Comparison of ENCODE assay signal across 23 cellular contexts in genomic region chr5:134958755-134959154, GRCh38. TPM values are rescaled to one million over a fixed set of nuclear protein-coding genes. Genes with fewer than 3 reads are reported as not detected.
A peak's percentile ranks its signal among the peaks of the same experiment; 100 is the strongest.
DNase-seq lines count a peak whose midpoint lies in the region; FAIRE-seq and TF ChIP-seq lines count a peak whose summit lies in the region.
"Had no signal": no experiment of that assay in that cellular context is flagged by ENCODE, and none has a peak within 500 bp of the region (broad histone marks: within the 10 kb centered on the region; RNA-seq: fewer than 3 reads in every experiment).

No MANE protein-coding gene starts in this region.

- no peak overlapping the region for H3K4me2 ChIP-seq in hepatocyte

- H3K4me1 ChIP-seq in endodermal cell (ENCODE audit: control insufficient read depth, insufficient read depth, low read length) = peaks cover 7% of the 10 kb centered on the region
- peaks cover 3 to 14% (median 12%) of the 10 kb centered on the region in 4 donors for H3K4me1 ChIP-seq in liver (ENCODE audit: control insufficient read depth in 4 of 4, insufficient read depth in 4 of 4, low read length in 3 of 4)
- H3K4me1 ChIP-seq in hepatocyte (ENCODE audit: insufficient read depth) = peaks cover 9% of the 10 kb centered on the region
- H3K4me1 ChIP-seq: right atrium auricular region, tibial nerve had no signal

- no peaks in the 10 kb centered on the region for H4K20me1 ChIP-seq in hepatocyte (ENCODE audit: insufficient read depth, poor library complexity, severe bottlenecking)

- H3K4me1 Mint-ChIP-seq in endodermal cell = peaks cover 12% of the 10 kb centered on the region
- H3K4me1 Mint-ChIP-seq in activated T-helper 2 cell treated with anti-CD3 and anti-CD28 coated beads, Interferon-gamma antibody, Interleukin-2, Interleukin-4, amounts not matched to agents 10 μg/mL and 5 μg/mL and 100 μg/mL, durations not matched to agents 14 hours and 24 hours and 36 hours (ENCODE audit: low read depth) = peaks cover 7% of the 10 kb centered on the region

- no peak overlapping the region for H2AFZ ChIP-seq in hepatocyte

- peaks cover 12% of the 10 kb centered on the region for H3K9me3 Mint-ChIP-seq in endodermal cell
- peaks cover 14% of the 10 kb centered on the region for H3K9me3 Mint-ChIP-seq in activated T-helper 2 cell treated with anti-CD3 and anti-CD28 coated beads, Interferon-gamma antibody, Interleukin-2, Interleukin-4, amounts not matched to agents 10 μg/mL and 5 μg/mL and 100 μg/mL, durations not matched to agents 14 hours and 24 hours and 36 hours

- H3K9me2 ChIP-seq in hepatocyte (replicated peaks; ENCODE audit: insufficient read depth) = no peaks in the 10 kb centered on the region

- no peak overlapping the region for H3K4me3 Mint-ChIP-seq in endodermal cell
- H3K4me3 Mint-ChIP-seq in activated T-helper 2 cell treated with anti-CD3 and anti-CD28 coated beads, Interferon-gamma antibody, Interleukin-2, Interleukin-4, amounts not matched to agents 10 μg/mL and 5 μg/mL and 100 μg/mL, durations not matched to agents 14 hours and 24 hours and 36 hours (ENCODE audit: low read depth) = no peak overlapping the region
- H3K4me3 Mint-ChIP-seq: stimulated activated naive B cell treated with anti-CD40 and anti-IgM and Interleukin-4, amounts not matched to agents 10 μg/mL and 1 μg/mL and 100 μg/mL, for 72 hours had no signal

- TF ChIP-seq RAD21 in liver (IDR thresholded peaks at IDR 0.05) = peak; percentile 57 to 59

- no peaks in the 10 kb centered on the region for H3K27me3 Mint-ChIP-seq in endodermal cell (ENCODE audit: insufficient read depth)
- no peaks in the 10 kb centered on the region for H3K27me3 Mint-ChIP-seq in activated T-helper 2 cell treated with anti-CD3 and anti-CD28 coated beads, Interferon-gamma antibody, Interleukin-2, Interleukin-4, amounts not matched to agents 10 μg/mL and 5 μg/mL and 100 μg/mL, durations not matched to agents 14 hours and 24 hours and 36 hours (ENCODE audit: low read depth)
- H3K27me3 Mint-ChIP-seq: stimulated activated naive B cell treated with anti-CD40 and anti-IgM and Interleukin-4, amounts not matched to agents 10 μg/mL and 1 μg/mL and 100 μg/mL, for 72 hours had no signal

- H3K9me3 ChIP-seq in endodermal cell (ENCODE audit: control insufficient read depth, low read length) = peaks cover 11% of the 10 kb centered on the region
- peaks cover 0 to 4% (median 0%) of the 10 kb centered on the region in 4 donors for H3K9me3 ChIP-seq in liver (ENCODE audit: control insufficient read depth in 4 of 4, low read length in 3 of 4)
- H3K9me3 ChIP-seq in hepatocyte (ENCODE audit: low read depth) = no peaks in the 10 kb centered on the region

- peaks cover 23% of the 10 kb centered on the region for H3K36me3 Mint-ChIP-seq in endodermal cell (ENCODE audit: low read depth)
- H3K36me3 Mint-ChIP-seq in activated T-helper 2 cell treated with anti-CD3 and anti-CD28 coated beads, Interferon-gamma antibody, Interleukin-2, Interleukin-4, amounts not matched to agents 10 μg/mL and 5 μg/mL and 100 μg/mL, durations not matched to agents 14 hours and 24 hours and 36 hours (ENCODE audit: low read depth) = peaks cover 24% of the 10 kb centered on the region

- no peak overlapping the region for H3K9ac ChIP-seq in endodermal cell (ENCODE audit: extremely low read depth, low read length, poor library complexity, severe bottlenecking)
- no peak overlapping the region for H3K9ac ChIP-seq in liver (ENCODE audit: low read depth in 1 of 2, low read length in 2 of 2)

- H3K27ac Mint-ChIP-seq in endodermal cell = no peak overlapping the region
- H3K27ac Mint-ChIP-seq in activated T-helper 2 cell treated with anti-CD3 and anti-CD28 coated beads, Interferon-gamma antibody, Interleukin-2, Interleukin-4, amounts not matched to agents 10 μg/mL and 5 μg/mL and 100 μg/mL, durations not matched to agents 14 hours and 24 hours and 36 hours = no peak overlapping the region
- H3K27ac Mint-ChIP-seq: stimulated activated naive B cell treated with anti-CD40 and anti-IgM and Interleukin-4, amounts not matched to agents 10 μg/mL and 1 μg/mL and 100 μg/mL, for 72 hours had no signal

- H3K4me3 ChIP-seq in endodermal cell (ENCODE audit: low read length) (no peak overlapping the region), liver (ENCODE audit: low read depth in 1 of 3, low read length in 3 of 3) (no peak overlapping the region), hepatocyte (no peak overlapping the region)
- H3K4me3 ChIP-seq: heart right ventricle, Peyer's patch, right atrium auricular region, tibial nerve had no signal

- DNase-seq in GM12891 (ENCODE audit: insufficient read length, low spot score) = no peak
- DNase-seq in M059J (ENCODE audit: low read depth) = peak; percentile 4
- peak; percentile 70 for DNase-seq in endodermal cell
- no peak for DNase-seq in activated T-helper 2 cell treated with anti-CD3 and anti-CD28 coated beads, Interferon-gamma antibody, Interleukin-2, Interleukin-4, amounts not matched to agents 10 μg/mL and 5 μg/mL and 100 μg/mL, durations not matched to agents 14 hours and 24 hours and 36 hours (ENCODE audit: low spot score)
- DNase-seq in C1 segment of cervical spinal cord (lab: John Stamatoyannopoulos, UW) = no peak
- no peak for DNase-seq in hepatocyte (ENCODE audit: low spot score)
- DNase-seq in GOT3 (lab: John Stamatoyannopoulos, UW) = no peak
- DNase-seq: activated CD4-positive, alpha-beta T cell treated with anti-CD3 and anti-CD28 coated beads for 48 hours; activated CD8-positive, alpha-beta memory T cell treated with anti-CD3 and anti-CD28 coated beads, Interleukin-2, amount 50 U/mL, for 4 hours; activated gamma-delta T cell; anterior cingulate cortex; effector CD8-positive, alpha-beta T cell; heart right ventricle; left cardiac atrium; NCI-H1105 treated with DMSO at 0.1 percent for 48 hours; NCI-H69; Peyer's patch; stimulated activated naive B cell treated with anti-CD40 and anti-IgM and Interleukin-4, amounts not matched to agents 10 μg/mL and 1 μg/mL and 100 μg/mL, for 72 hours had no signal

- H3K27ac ChIP-seq in endodermal cell (ENCODE audit: low read depth, low read length) = no peak overlapping the region
- H3K27ac ChIP-seq in liver (ENCODE audit: low read depth in 1 of 2, low read length in 2 of 2) = no peak overlapping the region
- no peak overlapping the region for H3K27ac ChIP-seq in hepatocyte
- H3K27ac ChIP-seq: heart right ventricle, HL-60, Peyer's patch, right atrium auricular region, tibial nerve had no signal

- TF ChIP-seq CTCF in endodermal cell (conservative IDR thresholded peaks at IDR 0.05) (peak; percentile 29), liver (IDR thresholded peaks at IDR 0.05; ENCODE audit: low read depth, low read length, missing input control) (no peak), hepatocyte (IDR thresholded peaks at IDR 0.05; ENCODE audit: poor library complexity) (no peak)

- peak; percentile 16 for FAIRE-seq in GM12891 (lab: Jason Lieb, UNC)
- FAIRE-seq: H54 had no signal

- intact Hi-C loops in activated T-helper 2 cell treated with anti-CD3 and anti-CD28 coated beads, Interferon-gamma antibody, Interleukin-2, Interleukin-4, amounts not matched to agents 10 μg/mL and 5 μg/mL and 100 μg/mL, durations not matched to agents 14 hours and 24 hours and 36 hours (cut with micrococcal nuclease) = no loop called here

- no peaks in the 10 kb centered on the region for H3K79me2 ChIP-seq in hepatocyte

- H3K27me3 ChIP-seq in endodermal cell (ENCODE audit: control insufficient read depth, insufficient read depth, low read length, poor library complexity, severe bottlenecking) (no peaks in the 10 kb centered on the region), liver (ENCODE audit: control insufficient read depth in 4 of 4, insufficient read depth in 4 of 4, low read length in 3 of 4) (no peaks in the 10 kb centered on the region), hepatocyte (no peaks in the 10 kb centered on the region)
- H3K27me3 ChIP-seq: heart right ventricle, Peyer's patch, right atrium auricular region, tibial nerve had no signal

- no peak for TF ChIP-seq POLR2A in GM12891 (IDR thresholded peaks at IDR 0.05; ENCODE audit: low read depth, low read length)

- peaks cover 20% of the 10 kb centered on the region for H3K36me3 ChIP-seq in endodermal cell (ENCODE audit: control insufficient read depth, insufficient read depth, low read length)
- peaks cover 0 to 8% (median 3%) of the 10 kb centered on the region in 4 donors for H3K36me3 ChIP-seq in liver (ENCODE audit: control insufficient read depth in 4 of 4, insufficient read depth in 3 of 4, low read depth in 1 of 4, low read length in 3 of 4)
- H3K36me3 ChIP-seq in hepatocyte (replicated peaks; ENCODE audit: insufficient read depth, low read depth) = no peaks in the 10 kb centered on the region

- 39 to 47% methylated on average over 3 of the region's 3 CpGs for WGBS in endodermal cell (ENCODE audit: insufficient coverage in 1 of 2, insufficient read length in 1 of 2), 2 experiments
- WGBS in liver = 38% methylated on average over 3 of the region's 3 CpGs
- 23% methylated on average over 3 of the region's 3 CpGs for WGBS in hepatocyte (ENCODE audit: low lambda C conversion rate, missing lambda C conversion rate)

TF ChIP-seq in GM12891, 5 proteins besides CTCF, POLR2A, EP300 and RAD21 (continues in another document):
- no peak for TF ChIP-seq SPI1 (IDR thresholded peaks at IDR 0.05; ENCODE audit: low read depth, low read length)

TF ChIP-seq in liver, 16 proteins besides CTCF, POLR2A, EP300 and RAD21 (continues in another document):
- peak; percentile 57 for TF ChIP-seq NR2F2 (IDR thresholded peaks at IDR 0.05)
- peak; percentile 83 to 85 for TF ChIP-seq HNF4A (conservative IDR thresholded peaks at IDR 0.05)

RNA-seq across cellular contexts. Expression of gene CATSPER3, which starts 9.0 kb away (rescaled TPM):
- polyA plus RNA-seq in GM12891 (2012; ENCODE audit: low read depth, missing spikeins) = 0.14 TPM
- not detected in 2 replicates for total RNA-seq in M059J (2014; rRNA removed; shearing (Covaris generic))
- total RNA-seq in endodermal cell (under 1 TPM; 0.64 to 0.68 TPM), liver (under 1 TPM; 0.28 to 0.33 TPM), hepatocyte (not detected in 2 replicates)
- polyA plus RNA-seq in endodermal cell (2013, experiment 1 of 2) = 0.21 TPM
- not detected for polyA plus RNA-seq in endodermal cell (2013, experiment 2 of 2)
- polyA plus RNA-seq in liver (under 1 TPM; 0.35 to 0.37 TPM), hepatocyte (0.59 and 1.2 TPM in 2 replicates)
- 0.34 and 0.90 TPM in 2 replicates for total RNA-seq in activated T-helper 2 cell treated with anti-CD3 and anti-CD28 coated beads, Interferon-gamma antibody, Interleukin-2, Interleukin-4, amounts not matched to agents 10 μg/mL and 5 μg/mL and 100 μg/mL, durations not matched to agents 14 hours and 24 hours and 36 hours

RNA-seq across cellular contexts. Expression of gene PCBD2, which starts 53.8 kb away (rescaled TPM):
- 4.9 TPM for polyA plus RNA-seq in GM12891 (2012; ENCODE audit: low read depth, missing spikeins)
- 2.8 and 6.0 TPM in 2 replicates for total RNA-seq in M059J (2014; rRNA removed; shearing (Covaris generic))
- total RNA-seq in endodermal cell = 10 to 100 TPM in 1 of 2 donors, 1 to 10 TPM in 1; 9.1 to 12.6 TPM
- 6.2 TPM for polyA plus RNA-seq in endodermal cell (2013, experiment 1 of 2)
- polyA plus RNA-seq in endodermal cell (2013, experiment 2 of 2) = 4.1 TPM
- total RNA-seq in liver = 10 to 100 TPM in 1 of 2 donors, 1 to 10 TPM in 1; 8.3 to 12.4 TPM
- 10 to 100 TPM in 1 of 2 donors, 1 to 10 TPM in 1; 5.9 to 12.8 TPM for polyA plus RNA-seq in liver
- 13.3 and 14.1 TPM in 2 replicates for total RNA-seq in activated T-helper 2 cell treated with anti-CD3 and anti-CD28 coated beads, Interferon-gamma antibody, Interleukin-2, Interleukin-4, amounts not matched to agents 10 μg/mL and 5 μg/mL and 100 μg/mL, durations not matched to agents 14 hours and 24 hours and 36 hours
- total RNA-seq in hepatocyte = 5.2 and 7.6 TPM in 2 replicates
- polyA plus RNA-seq in hepatocyte = 14.0 and 15.3 TPM in 2 replicates

Comparison
In these comparisons a context has a peak if more than half of its experiments do, and no peak if none do; other contexts are left out.
1. DNase-seq: peak in M059J (single experiment) and endodermal cell (single experiment); none in GM12891 (single experiment), activated T-helper 2 cell treated with anti-CD3 and anti-CD28 coated beads, Interferon-gamma antibody, Interleukin-2, Interleukin-4, amounts not matched to agents 10 μg/mL and 5 μg/mL and 100 μg/mL, durations not matched to agents 14 hours and 24 hours and 36 hours (single experiment), C1 segment of cervical spinal cord (0 of 14), hepatocyte (single experiment) and GOT3 (single experiment).